Comparison of ENCODE assay signal across 2 cellular contexts in genomic region chr1:9350960-9351359, GRCh38.
TF ChIP-seq lines count a peak whose summit lies in the region.

No MANE protein-coding gene starts in this region.

TF ChIP-seq in HepG2, 621 proteins besides CTCF, POLR2A, EP300 and RAD21:
- TF ChIP-seq GFI1 (CRISPR knock-in tag; IDR thresholded peaks at IDR 0.05; ENCODE audit: borderline replicate concordance) (no peak), ZNF143 (CRISPR knock-in tag; IDR thresholded peaks at IDR 0.05) (no peak), KLF6 (CRISPR knock-in tag; IDR thresholded peaks at IDR 0.05) (no peak), FOXO4 (CRISPR knock-in tag; conservative IDR thresholded peaks at IDR 0.05) (no peak), ZBTB40 (IDR thresholded peaks at IDR 0.05) (peak; percentile 50), ZBTB40 (CRISPR knock-in tag; IDR thresholded peaks at IDR 0.05) (peak; percentile 97), HDAC2 (CRISPR knock-in tag; IDR thresholded peaks at IDR 0.05) (no peak), FOXA3 (CRISPR knock-in tag; IDR thresholded peaks at IDR 0.05) (no peak)
TF ChIP-seq in HepG2: peak in this region for 1.

TF ChIP-seq in HEK293T, 16 proteins besides CTCF, POLR2A, EP300 and RAD21:
- TF ChIP-seq PKNOX1 (IDR thresholded peaks at IDR 0.05) (no peak), L3MBTL2 (conservative IDR thresholded peaks at IDR 0.05) (no peak), FOXA1 (IDR thresholded peaks at IDR 0.05) (no peak), ARNT (IDR thresholded peaks at IDR 0.05) (no peak), TARDBP (IDR thresholded peaks at IDR 0.05) (no peak), CTBP1 (IDR thresholded peaks at IDR 0.05; ENCODE audit: borderline replicate concordance) (no peak)
